2 cellular contexts compared by ENCODE assay signal in genomic region chr14:104752735-104753527, GRCh38.
A peak's percentile ranks its signal among the peaks of the same experiment; 100 is the strongest.
TF ChIP-seq lines count a peak whose summit lies in the region.

SIVA1 (plus strand) TSS chr14:104753147; CDS start chr14:104753202, 55 bp downstream.

TF ChIP-seq in IMR-90, 13 proteins besides CTCF, POLR2A, EP300 and RAD21 (continued from another document):
- TF ChIP-seq MAZ (IDR thresholded peaks at IDR 0.05; ENCODE audit: borderline replicate concordance, low read depth, low read length) (peak; percentile 80), USF2 (IDR thresholded peaks at IDR 0.05; ENCODE audit: low read depth, low read length) (0 out of 2 replicates have a peak, but pooled peaks have one; percentile 3), CHD1 (IDR thresholded peaks at IDR 0.05; ENCODE audit: low read depth, low read length) (no peak), CEBPB (IDR thresholded peaks at IDR 0.05; ENCODE audit: low read depth, low read length) (no peak), RFX5 (IDR thresholded peaks at IDR 0.05; ENCODE audit: low read depth, low read length) (no peak), MXI1 (IDR thresholded peaks at IDR 0.05; ENCODE audit: borderline replicate concordance, low read depth, low read length) (peak; percentile 69; the same call in 1 of the 2 replicates), RCOR1 (IDR thresholded peaks at IDR 0.05; ENCODE audit: insufficient replicate concordance, low read length) (no peak), ELK1 (IDR thresholded peaks at IDR 0.05; ENCODE audit: borderline replicate concordance, low read depth, low read length) (no peak), MAFK (IDR thresholded peaks at IDR 0.05; ENCODE audit: low read depth, low read length) (no peak)

TF ChIP-seq in endothelial cell of umbilical vein, 7 proteins besides CTCF, POLR2A, EP300 and RAD21 (continued from another document):
- TF ChIP-seq MAX (IDR thresholded peaks at IDR 0.05; ENCODE audit: insufficient read depth, insufficient read length), result peak; percentile 9
- no peak for TF ChIP-seq JUN (IDR thresholded peaks at IDR 0.05; ENCODE audit: borderline replicate concordance, insufficient read depth, insufficient read length, low read depth)
- TF ChIP-seq MYC (IDR thresholded peaks at IDR 0.05; ENCODE audit: low read depth, low read length), result no peak
TF ChIP-seq in endothelial cell of umbilical vein: peak in this region for 2.
